In genomic region chr1:54125671-54126070, GRCh38 we compare ENCODE assay signal across 12 cellular contexts. TPM values are rescaled to one million over a fixed set of nuclear protein-coding genes. Genes with fewer than 3 reads are reported as not detected.
DNase-seq lines count a peak whose midpoint lies in the region; ATAC-seq and FAIRE-seq lines count a peak whose summit lies in the region.
"Had no signal": no experiment of that assay in that cellular context is flagged by ENCODE, and none has a peak within 500 bp of the region (broad histone marks: within the 10 kb centered on the region; RNA-seq: fewer than 3 reads in every experiment).

No MANE protein-coding gene starts in this region.

- no peak for FAIRE-seq in small intestine (lab: Jason Lieb, UNC)
- FAIRE-seq in urothelium cell line (lab: Jason Lieb, UNC), result no peak

- H3K36me3 Mint-ChIP-seq in activated naive CD8-positive, alpha-beta T cell treated with anti-CD3 and anti-CD28 coated beads, Interleukin-2, amount 50 U/mL, for 24 hours (ENCODE audit: low read depth), result no peaks in the 10 kb centered on the region
- H3K36me3 Mint-ChIP-seq: brain had no signal

- H3K36me3 ChIP-seq in small intestine (ENCODE audit: control insufficient read depth in 2 of 2, insufficient read depth in 2 of 2, low read length in 2 of 2), result no peaks in the 10 kb centered on the region

- no peak overlapping the region for H3K27ac Mint-ChIP-seq in activated naive CD8-positive, alpha-beta T cell treated with anti-CD3 and anti-CD28 coated beads, Interleukin-2, amount 50 U/mL, for 24 hours
- H3K27ac Mint-ChIP-seq: B cell had no signal

- H3K4me3 ChIP-seq in small intestine (ENCODE audit: low read depth in 1 of 2, low read length in 2 of 2), result no peak overlapping the region

- H3K27ac ChIP-seq in small intestine (ENCODE audit: low read depth in 1 of 2, low read length in 1 of 2), result no peak overlapping the region

- peaks cover 5% of the 10 kb centered on the region for H3K27me3 Mint-ChIP-seq in activated naive CD8-positive, alpha-beta T cell treated with anti-CD3 and anti-CD28 coated beads, Interleukin-2, amount 50 U/mL, for 24 hours

- H3K4me1 ChIP-seq in small intestine (ENCODE audit: control insufficient read depth in 2 of 2, insufficient read depth in 1 of 2, low read depth in 1 of 2, low read length in 1 of 2), result no peaks in the 10 kb centered on the region

- no peak for ATAC-seq in activated naive CD8-positive, alpha-beta T cell treated with anti-CD3 and anti-CD28 coated beads, Interleukin-2, amount 50 U/mL, for 24 hours

- DNase-seq in NCI-H2196 (lab: John Stamatoyannopoulos, UW; ENCODE audit: unreplicated experiment) (peak; percentile 35), NCI-H2196 treated with DMSO at 0.1 percent for 48 hours (lab: John Stamatoyannopoulos, UW; ENCODE audit: unreplicated experiment) (no peak), UCSD-AML1 (lab: John Stamatoyannopoulos, UW; ENCODE audit: unreplicated experiment) (peak; percentile 48), hepatic stellate cell (ENCODE audit: low spot score) (peak; percentile 62), small intestine (peak; percentile 31), urothelium cell line (ENCODE audit: low spot score) (no peak), H4 (ENCODE audit: low spot score) (no peak)
- DNase-seq in activated naive CD8-positive, alpha-beta T cell treated with anti-CD3 and anti-CD28 coated beads, Interleukin-2, amount 50 U/mL, for 24 hours, result no peak
- DNase-seq: NCI-H2171; stimulated activated CD4-positive, alpha-beta T cell treated with anti-CD3 and anti-CD28 coated beads, Interleukin-1b, Interleukin-23, amount 100 ng/mL, for 48 hours had no signal

- no peak overlapping the region for H3K4me3 Mint-ChIP-seq in activated naive CD8-positive, alpha-beta T cell treated with anti-CD3 and anti-CD28 coated beads, Interleukin-2, amount 50 U/mL, for 24 hours
- H3K4me3 Mint-ChIP-seq: B cell, brain had no signal

- no peaks in the 10 kb centered on the region for H3K9me3 Mint-ChIP-seq in activated naive CD8-positive, alpha-beta T cell treated with anti-CD3 and anti-CD28 coated beads, Interleukin-2, amount 50 U/mL, for 24 hours

- no peaks in the 10 kb centered on the region for H3K27me3 ChIP-seq in small intestine (ENCODE audit: control insufficient read depth in 2 of 2, insufficient read depth in 2 of 2, low read length in 2 of 2)

- 89 to 96% (median 91%) methylated on average over 5 of the region's 5 CpGs for WGBS in small intestine, 3 donors

- H3K4me1 Mint-ChIP-seq in activated naive CD8-positive, alpha-beta T cell treated with anti-CD3 and anti-CD28 coated beads, Interleukin-2, amount 50 U/mL, for 24 hours, result peaks cover 6% of the 10 kb centered on the region

- H3K9me3 ChIP-seq in small intestine (ENCODE audit: control insufficient read depth, low read depth), result no peaks in the 10 kb centered on the region

RNA-seq across cellular contexts. Expression of gene CDCP2, which starts 27.1 kb away (rescaled TPM):
- polyA plus RNA-seq in small intestine, result under 1 TPM in 1 of 3 donors, not detected in 2; 0.07 TPM
- not detected in 2 replicates for total RNA-seq in H4 (2014; rRNA removed; shearing (Covaris generic))
- total RNA-seq: B cell had no signal

Comparison
In these comparisons a context has a peak if more than half of its experiments do, and no peak if none do; other contexts are left out.
1. DNase-seq: peak in NCI-H2196 (single experiment), UCSD-AML1 (single experiment), hepatic stellate cell (single experiment) and small intestine (single experiment); none in NCI-H2196 treated with DMSO at 0.1 percent for 48 hours (single experiment), urothelium cell line (single experiment), H4 (single experiment) and activated naive CD8-positive, alpha-beta T cell treated with anti-CD3 and anti-CD28 coated beads, Interleukin-2, amount 50 U/mL, for 24 hours (single experiment).